Comparison of ENCODE assay signal across 8 cellular contexts in genomic region chr16:77171750-77172635, GRCh38. TPM values are rescaled to one million over a fixed set of nuclear protein-coding genes. Genes with fewer than 3 reads are reported as not detected.
DNase-seq lines count a peak whose midpoint lies in the region; ATAC-seq, FAIRE-seq and TF ChIP-seq lines count a peak whose summit lies in the region.

No MANE protein-coding gene starts in this region.

- H3K4me1 ChIP-seq in kidney (ENCODE audit: control insufficient read depth in 1 of 2, insufficient read depth in 1 of 2, low read depth in 1 of 2, low read length in 2 of 2) (no peaks in the 10 kb centered on the region), suprapubic skin (no peaks in the 10 kb centered on the region)

- ATAC-seq in GM19351 (IDR thresholded peaks at IDR 0.05; ENCODE audit: unreplicated experiment) (peak; percentile 79), HG03457 (IDR thresholded peaks at IDR 0.05; ENCODE audit: unreplicated experiment) (peak; percentile 64), HG03139 (IDR thresholded peaks at IDR 0.05; ENCODE audit: unreplicated experiment) (no peak)

- TF ChIP-seq EP300 in suprapubic skin (IDR thresholded peaks at IDR 0.05): no peak

- H3K4me3 ChIP-seq in kidney (ENCODE audit: low read length in 2 of 2): no peak overlapping the region
- H3K4me3 ChIP-seq in suprapubic skin: no peak overlapping the region

- peaks cover 8% of the 10 kb centered on the region for H3K27me3 ChIP-seq in suprapubic skin

- TF ChIP-seq CTCF in kidney (IDR thresholded peaks at IDR 0.05; ENCODE audit: borderline replicate concordance, extremely low read depth, insufficient read depth): peak; percentile 70
- TF ChIP-seq CTCF in suprapubic skin (IDR thresholded peaks at IDR 0.05): peak; percentile 53 to 58

- DNase-seq in Daoy (ENCODE audit: low read depth) (peak; percentile 52), NCI-H69 (lab: John Stamatoyannopoulos, UW) (peak; percentile 58), brain pericyte (ENCODE audit: low read depth, low spot score) (peak; percentile 21), kidney (no peak), suprapubic skin (ENCODE audit: low spot score in 2 of 2) (no peak)

- TF ChIP-seq POLR2A in suprapubic skin (IDR thresholded peaks at IDR 0.05): no peak

- H3K9ac ChIP-seq in kidney (ENCODE audit: low read length in 2 of 2): no peak overlapping the region

- H3K36me3 ChIP-seq in kidney (ENCODE audit: control insufficient read depth in 1 of 2, insufficient read depth in 2 of 2, low read length in 2 of 2) (no peaks in the 10 kb centered on the region), suprapubic skin (no peaks in the 10 kb centered on the region)

- FAIRE-seq in kidney (lab: Jason Lieb, UNC): peak; percentile 74

- 51% methylated on average over 5 of the region's 5 CpGs for WGBS in suprapubic skin

- intact Hi-C loops in kidney (cut with DNase I): loop anchor here (10.0 kb wide), 1 partner anchor 1377 kb away; no protein-coding TSS in a partner anchor

- H3K27ac ChIP-seq in kidney (ENCODE audit: low read depth in 2 of 2, low read length in 2 of 2) (no peak overlapping the region), suprapubic skin (no peak overlapping the region)

- H3K9me3 ChIP-seq in kidney (ENCODE audit: control insufficient read depth in 1 of 2, low read length in 2 of 2): no peaks in the 10 kb centered on the region
- H3K9me3 ChIP-seq in suprapubic skin: no peaks in the 10 kb centered on the region

RNA-seq across cellular contexts. Expression of gene MON1B, which starts 19.0 kb away (rescaled TPM):
- total RNA-seq in Daoy (2014; rRNA removed; shearing (Covaris generic)): 5.7 and 5.8 TPM in 2 replicates
- 65.6 TPM for total RNA-seq in kidney
- 10.6 TPM for polyA plus RNA-seq in kidney (ENCODE audit: insufficient read depth, low read depth, low replicate concordance)
- total RNA-seq in suprapubic skin: 10 to 100 TPM; 20.8 to 27.1 (median 23.3) TPM

RNA-seq across cellular contexts. Expression of gene SYCE1L, which starts 27.2 kb away (rescaled TPM):
- not detected in 2 replicates for total RNA-seq in Daoy (2014; rRNA removed; shearing (Covaris generic))
- 9.7 TPM for total RNA-seq in kidney
- polyA plus RNA-seq in kidney (ENCODE audit: insufficient read depth, low read depth, low replicate concordance): 7.1 TPM
- 1 to 10 TPM in 1 of 4 donors, under 1 TPM in 1, not detected in 2; 0.85 to 2.3 TPM for total RNA-seq in suprapubic skin

Comparison
In these comparisons a context has a peak if more than half of its experiments do, and no peak if none do; other contexts are left out.
1. DNase-seq: peak in Daoy (single experiment), NCI-H69 (single experiment) and brain pericyte (single experiment); none in kidney (single experiment) and suprapubic skin (0 of 2).